Comparison of ENCODE assay signal across 2 cellular contexts in genomic region chr6:2857185-2857579, GRCh38.
TF ChIP-seq lines count a peak whose summit lies in the region.

No MANE protein-coding gene starts in this region.

TF ChIP-seq in A549, 52 proteins besides CTCF, POLR2A, EP300 and RAD21 (continued from another document):
- TF ChIP-seq NR3C1 (IDR thresholded peaks at IDR 0.05) (no peak), PBX3 (IDR thresholded peaks at IDR 0.05) (no peak)

TF ChIP-seq in GM23338, 12 proteins besides CTCF, POLR2A, EP300 and RAD21 (continued from another document):
- TF ChIP-seq REST (IDR thresholded peaks at IDR 0.05; ENCODE audit: unreplicated experiment) (no peak), STAT1 (IDR thresholded peaks at IDR 0.05; ENCODE audit: unreplicated experiment) (no peak), ZNF331 (CRISPR knock-in tag; IDR thresholded peaks at IDR 0.05; ENCODE audit: low read depth) (no peak), NANOG (IDR thresholded peaks at IDR 0.05; ENCODE audit: borderline replicate concordance) (no peak), ZNF462 (CRISPR knock-in tag; IDR thresholded peaks at IDR 0.05) (no peak)
